Comparison of ENCODE assay signal across 8 cellular contexts in genomic region chr15:29674661-29675533, GRCh38.
A peak's percentile ranks its signal among the peaks of the same experiment; 100 is the strongest.
DNase-seq lines count a peak whose midpoint lies in the region; ATAC-seq and TF ChIP-seq lines count a peak whose summit lies in the region.

No MANE protein-coding gene starts in this region.

- intact Hi-C loops in body of pancreas (cut with DNase I), result no loop called here
- intact Hi-C loops in spleen (cut with DNase I; ENCODE audit: low total_unique reads), result no loop called here

- H3K4me3 ChIP-seq in HUES64 (ENCODE audit: low read length) (peak overlapping the region; percentile 80), body of pancreas (peak overlapping the region; percentile 20 to 48), spleen (peak overlapping the region; percentile 12 to 66 (median 30))

- WGBS in HUES64, result under 1% methylated on average over 71 of the region's 74 CpGs
- 1 to 2% methylated on average over 30 to 65 of the region's 74 CpGs for WGBS in body of pancreas, 2 donors
- 2 to 18% (median 7%) methylated on average over 42 to 69 of the region's 74 CpGs for WGBS in spleen, 5 donors

- ATAC-seq in body of pancreas (peak; percentile 71), GM18858 (IDR thresholded peaks at IDR 0.05; ENCODE audit: unreplicated experiment) (no peak)

- H3K27me3 ChIP-seq in HUES64 (ENCODE audit: insufficient read depth, low read length) (no peaks in the 10 kb centered on the region), body of pancreas (no peaks in the 10 kb centered on the region), spleen (replicated peaks in 1 of 7) (peaks cover 0 to 51% (median 14%) of the 10 kb centered on the region in 7 donors)

- no peaks in the 10 kb centered on the region for H3K9me3 ChIP-seq in HUES64 (ENCODE audit: insufficient read depth, low read depth, low read length)
- H3K9me3 ChIP-seq in body of pancreas, result no peaks in the 10 kb centered on the region
- no peaks in the 10 kb centered on the region for H3K9me3 ChIP-seq in spleen

- H3K9ac ChIP-seq in HUES64 (ENCODE audit: low read depth, low read length), result peak overlapping the region; percentile 71

- peaks cover 15% of the 10 kb centered on the region; the same call in 1 of the 2 replicates for H3K4me1 ChIP-seq in HUES64 (ENCODE audit: insufficient read depth, low read length)
- peaks cover 54% of the 10 kb centered on the region for H3K4me1 ChIP-seq in body of pancreas
- peaks cover 0 to 12% (median 5%) of the 10 kb centered on the region in 6 donors for H3K4me1 ChIP-seq in spleen

- peak; percentile 39 to 79 (median 68) for TF ChIP-seq POLR2A in body of pancreas (IDR thresholded peaks at IDR 0.05)
- TF ChIP-seq POLR2A in spleen (IDR thresholded peaks at IDR 0.05), result no peak

- H3K27ac ChIP-seq in HUES64 (ENCODE audit: low read depth, low read length) (0 out of 2 replicates have a peak overlapping the region, but pooled peaks have one; percentile 12), body of pancreas (peak overlapping the region; percentile 52 to 94 (median 84)), spleen (no peak overlapping the region)

- TF ChIP-seq CTCF in body of pancreas (IDR thresholded peaks at IDR 0.05) (no peak), spleen (IDR thresholded peaks at IDR 0.05 in 8 of 11, conservative IDR thresholded peaks at IDR 0.05 in 3 of 11) (no peak), GM20000 (IDR thresholded peaks at IDR 0.05; ENCODE audit: extremely low read depth, missing control alignments) (no peak)

- no peaks in the 10 kb centered on the region for H3K36me3 ChIP-seq in HUES64 (ENCODE audit: insufficient read depth, low read length)
- no peaks in the 10 kb centered on the region for H3K36me3 ChIP-seq in body of pancreas (replicated peaks in 1 of 2; ENCODE audit: insufficient read depth in 1 of 2, low read depth in 2 of 2)
- no peaks in the 10 kb centered on the region for H3K36me3 ChIP-seq in spleen

- DNase-seq in body of pancreas, result peak; percentile 77 to 87 (median 85)
- peak; percentile 16 for DNase-seq in iris pigment epithelial cell (ENCODE audit: low read depth)
- peak; percentile 70 for DNase-seq in spleen
- DNase-seq in amniotic stem cell (lab: John Stamatoyannopoulos, UW), result no peak
- no peak for DNase-seq in cerebellum (ENCODE audit: low spot score)
- DNase-seq in GM20000 (ENCODE audit: low spot score), result no peak

Comparison
In these comparisons a context has a peak if more than half of its experiments do, and no peak if none do; other contexts are left out.
1. H3K27ac ChIP-seq: peak in HUES64 (single experiment) and body of pancreas (4 of 4); none in spleen (0 of 8).
2. H3K4me3 ChIP-seq: peak in every context shown above with its lines; median percentile 80 in HUES64; 34 in body of pancreas; 30 in spleen.
3. DNase-seq: peak in body of pancreas (4 of 4), iris pigment epithelial cell (single experiment) and spleen (single experiment); none in amniotic stem cell (single experiment), cerebellum (single experiment) and GM20000 (single experiment).
4. POLR2A ChIP-seq: peak in body of pancreas (3 of 3); none in spleen (0 of 3).